ENCODE assay signal across 8 cellular contexts in genomic region chr14:68819260-68819691, GRCh38. TPM values are rescaled to one million over a fixed set of nuclear protein-coding genes. Genes with fewer than 3 reads are reported as not detected.
DNase-seq lines count a peak whose midpoint lies in the region; ATAC-seq and TF ChIP-seq lines count a peak whose summit lies in the region.

No MANE protein-coding gene starts in this region.

- H3K9me3 ChIP-seq in CD4-positive, CD25-positive, alpha-beta regulatory T cell (ENCODE audit: control insufficient read depth in 2 of 2, low read length in 2 of 2) = no peaks in the 10 kb centered on the region
- H3K9me3 ChIP-seq in MG63 (no peaks in the 10 kb centered on the region), mammary epithelial cell (replicated peaks; ENCODE audit: insufficient read depth, low read length) (no peaks in the 10 kb centered on the region), mucosa of descending colon (no peaks in the 10 kb centered on the region)

- no peak overlapping the region for H2AFZ ChIP-seq in mammary epithelial cell (ENCODE audit: low read depth, low read length)

- peak overlapping the region; percentile 20 to 65 (median 48) for H3K4me3 Mint-ChIP-seq in CD4-positive, CD25-positive, alpha-beta regulatory T cell

- peaks cover 65% of the 10 kb centered on the region for H3K4me1 ChIP-seq in CD4-positive, CD25-positive, alpha-beta regulatory T cell (ENCODE audit: control insufficient read depth, insufficient read depth, low read length, poor library complexity, severe bottlenecking)
- H3K4me1 ChIP-seq in mammary epithelial cell (ENCODE audit: insufficient read depth, low read length) (peaks cover 36% of the 10 kb centered on the region), mucosa of descending colon (ENCODE audit: low read depth) (peaks cover 39% of the 10 kb centered on the region)

- TF ChIP-seq CTCF in mammary epithelial cell (conservative IDR thresholded peaks at IDR 0.05 in 1 of 2, IDR thresholded peaks at IDR 0.05 in 1 of 2; ENCODE audit: extremely low read depth in 1 of 2, insufficient read depth in 1 of 2, low read depth in 1 of 2, low read length in 2 of 2) (no peak), mucosa of descending colon (IDR thresholded peaks at IDR 0.05) (no peak)

- no peaks in the 10 kb centered on the region for H3K27me3 ChIP-seq in CD4-positive, CD25-positive, alpha-beta regulatory T cell (ENCODE audit: control insufficient read depth, insufficient read depth, low read length)
- no peaks in the 10 kb centered on the region for H3K27me3 ChIP-seq in MG63
- no peaks in the 10 kb centered on the region for H3K27me3 ChIP-seq in mammary epithelial cell (ENCODE audit: insufficient read depth, low read length)

- H3K9ac ChIP-seq in mammary epithelial cell (ENCODE audit: insufficient read depth, low read length) = no peak overlapping the region

- intact Hi-C loops in mammary epithelial cell (cut with micrococcal nuclease) (loop anchor here (5.0 kb wide), 4 partner anchors 677 to 982 kb away; no protein-coding TSS in a partner anchor), mucosa of descending colon (cut with DNase I, micrococcal nuclease) (loop anchor here (5.0 to 10.0 kb wide), 4 partner anchors 564 to 877 kb away; no protein-coding TSS in a partner anchor)

- no TSS peak for BruUV-seq in mammary epithelial cell (replicated peaks; lab: Mats Ljungman, UMichigan)

- dilution Hi-C loops in mammary epithelial cell (cut with HindIII; ENCODE audit: low sequenced_read_pairs) = loop anchor here (25.0 kb wide), 2 partner anchors 557 to 882 kb away; no protein-coding TSS in a partner anchor

- no peak for ATAC-seq in CD4-positive, CD25-positive, alpha-beta regulatory T cell (ENCODE audit: low read depth in 2 of 2)
- ATAC-seq in mucosa of descending colon (peak; percentile 44), HG02970 (IDR thresholded peaks at IDR 0.05; ENCODE audit: low FRiP score, unreplicated experiment) (no peak), HG02938 (IDR thresholded peaks at IDR 0.05; ENCODE audit: unreplicated experiment) (no peak)

- no peaks in the 10 kb centered on the region for H3K36me3 Mint-ChIP-seq in CD4-positive, CD25-positive, alpha-beta regulatory T cell

- peak overlapping the region; percentile 60 to 91 (median 90) for H3K27ac Mint-ChIP-seq in CD4-positive, CD25-positive, alpha-beta regulatory T cell

- peaks cover 27 to 81% (median 46%) of the 10 kb centered on the region in 4 donors for H3K4me1 Mint-ChIP-seq in CD4-positive, CD25-positive, alpha-beta regulatory T cell

- H3K4me2 ChIP-seq in mammary epithelial cell (ENCODE audit: insufficient read depth, low read depth, low read length) = no peak overlapping the region

- no peaks in the 10 kb centered on the region for H3K9me3 Mint-ChIP-seq in CD4-positive, CD25-positive, alpha-beta regulatory T cell

- H3K36me3 ChIP-seq in CD4-positive, CD25-positive, alpha-beta regulatory T cell (ENCODE audit: control insufficient read depth, insufficient read depth, low read length) = no peaks in the 10 kb centered on the region
- H3K36me3 ChIP-seq in MG63 (no peaks in the 10 kb centered on the region), mammary epithelial cell (ENCODE audit: insufficient read depth, low read length) (no peaks in the 10 kb centered on the region), mucosa of descending colon (ENCODE audit: low read depth) (no peaks in the 10 kb centered on the region)

- no peaks in the 10 kb centered on the region for H3K27me3 Mint-ChIP-seq in CD4-positive, CD25-positive, alpha-beta regulatory T cell

- peak overlapping the region; percentile 80 for H3K27ac ChIP-seq in CD4-positive, CD25-positive, alpha-beta regulatory T cell (ENCODE audit: insufficient read depth, low read length, poor library complexity, severe bottlenecking)
- no peak overlapping the region for H3K27ac ChIP-seq in mammary epithelial cell (ENCODE audit: insufficient read depth, low read depth, low read length)

- DNase-seq in CD4-positive, CD25-positive, alpha-beta regulatory T cell = peak in 1 of 3 donors; percentile 25
- DNase-seq in MG63 (peak; percentile 10), mammary epithelial cell (peak; percentile 82), mucosa of descending colon (peak in 2 of 3 donors; percentile 66 to 75), NCI-H1092 (lab: John Stamatoyannopoulos, UW) (no peak), NCI-H2081 (lab: John Stamatoyannopoulos, UW) (no peak)

- CTCF ChIA-PET in mammary epithelial cell (lab: Charles Lee; ENCODE audit: low non-redundant PET) = interaction anchor here (0.9 kb wide), 1 partner anchor 316 kb away, joined by 4 read pairs; no protein-coding TSS in a partner anchor

- H3K79me2 ChIP-seq in mammary epithelial cell (ENCODE audit: insufficient read depth, low read length) = peaks cover 9% of the 10 kb centered on the region

- in situ Hi-C loops in mammary epithelial cell (cut with MboI; ENCODE audit: low sequenced_read_pairs in 2 of 2) = loop anchor here in 1 of 2 donors (10.0 kb wide), 1 partner anchor 564 kb away; no protein-coding TSS in a partner anchor

- H4K20me1 ChIP-seq in mammary epithelial cell (ENCODE audit: insufficient read depth, low read length) = no peaks in the 10 kb centered on the region

- no peak overlapping the region for H3K4me3 ChIP-seq in CD4-positive, CD25-positive, alpha-beta regulatory T cell (ENCODE audit: low read depth, low read length)
- no peak overlapping the region for H3K4me3 ChIP-seq in MG63
- no peak overlapping the region for H3K4me3 ChIP-seq in mammary epithelial cell (replicated peaks in 1 of 3; ENCODE audit: insufficient read depth in 1 of 3, low read depth in 2 of 3, low read length in 3 of 3)
- H3K4me3 ChIP-seq in mucosa of descending colon = no peak overlapping the region

- WGBS in mammary epithelial cell (ENCODE audit: low coverage, missing lambda C conversion rate) = 66% methylated on average over 5 of the region's 10 CpGs

RNA-seq across cellular contexts. Expression of gene ZFP36L1, which starts 26.4 kb away (rescaled TPM):
- 200 TPM for total RNA-seq in CD4-positive, CD25-positive, alpha-beta regulatory T cell
- 100 to 1,000 TPM in 2 of 4 donors, 10 to 100 TPM in 2; 78.5 to 116 (median 105) TPM for polyA plus RNA-seq in CD4-positive, CD25-positive, alpha-beta regulatory T cell
- 9.3 and 30.2 TPM in 2 replicates for total RNA-seq in MG63 (2014; rRNA removed; shearing (Covaris generic); ENCODE audit: low replicate concordance)
- total RNA-seq in mammary epithelial cell (100 to 1,000 TPM; 169 to 373 TPM), mucosa of descending colon (100 to 1,000 TPM in 2 of 3 donors, 10 to 100 TPM in 1; 79.8 to 472 (median 103) TPM)
- polyA plus RNA-seq in mammary epithelial cell = 140 TPM
- polyA minus RNA-seq in mammary epithelial cell = 99.0 TPM

Comparison
In these comparisons a context has a peak if more than half of its experiments do, and no peak if none do; other contexts are left out.
1. DNase-seq: peak in MG63 (single experiment), mammary epithelial cell (single experiment) and mucosa of descending colon (2 of 3); none in NCI-H1092 (single experiment) and NCI-H2081 (0 of 2).